19 cellular contexts compared by ENCODE assay signal in the genomic region with DNA sequence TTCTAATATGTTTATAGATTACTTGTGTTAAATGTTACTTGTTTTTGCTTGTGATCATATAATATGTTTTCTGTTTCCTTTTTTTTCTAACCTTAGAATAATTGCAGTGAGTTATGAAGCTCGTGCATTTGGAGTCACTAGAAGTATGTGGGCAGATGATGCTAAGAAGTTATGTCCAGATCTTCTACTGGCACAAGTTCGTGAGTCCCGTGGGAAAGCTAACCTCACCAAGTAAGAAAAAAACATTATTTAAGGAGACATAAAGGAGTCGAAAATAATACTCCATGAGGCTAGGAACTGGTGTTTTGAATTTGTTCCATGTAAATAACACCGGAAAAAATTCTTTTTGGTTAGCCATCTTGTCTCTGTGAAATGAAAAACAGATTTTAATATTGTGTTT. TPM values are rescaled to one million over a fixed set of nuclear protein-coding genes. Genes with fewer than 3 reads are reported as not detected.
DNase-seq lines count a peak whose midpoint lies in the region; ATAC-seq and TF ChIP-seq lines count a peak whose summit lies in the region.
"Had no signal": no experiment of that assay in that cellular context is flagged by ENCODE, and none has a peak within 500 bp of the region (broad histone marks: within the 10 kb centered on the region; RNA-seq: fewer than 3 reads in every experiment).

No MANE protein-coding gene starts in this region.

- peak overlapping the region; percentile 94 for H3K27ac Mint-ChIP-seq in activated CD4-positive, alpha-beta memory T cell treated with anti-CD3 and anti-CD28 coated beads, Interleukin-2, amount 10 ng/mL, durations not matched to agents 7 days and 5 days
- H3K27ac Mint-ChIP-seq in activated CD4-positive, alpha-beta memory T cell treated with anti-CD3 and anti-CD28 coated beads for 36 hours, result no peak overlapping the region
- H3K27ac Mint-ChIP-seq in CD4-positive, CD25-positive, alpha-beta regulatory T cell, result peak overlapping the region; percentile 34 to 92 (median 87)
- peak overlapping the region; percentile 73 to 94 for H3K27ac Mint-ChIP-seq in T-cell

- CTCF ChIA-PET in activated CD4-positive, alpha-beta memory T cell treated with anti-CD3 and anti-CD28 coated beads, Interleukin-2, amount 10 ng/mL, durations not matched to agents 7 days and 5 days (lab: Charles Lee), result interaction anchor here (0.9 to 1.4 kb wide), 3 partner anchors 11 to 46 kb away, joined by 3 to 5 read pairs (median 3); partner anchors contain the start of gene GTPBP2
- CTCF ChIA-PET in activated CD4-positive, alpha-beta memory T cell treated with anti-CD3 and anti-CD28 coated beads for 36 hours (lab: Charles Lee), result interaction anchor here (0.6 kb wide), 1 partner anchor 75 kb away, joined by 4 read pairs; no protein-coding TSS in a partner anchor
- CTCF ChIA-PET in T-cell (lab: Charles Lee), result interaction anchor here in 1 of 2 donors (0.5 kb wide), 1 partner anchor 1755 kb away, joined by 4 read pairs; no protein-coding TSS in a partner anchor

- ATAC-seq in CD4-positive, CD25-positive, alpha-beta regulatory T cell (ENCODE audit: low read depth in 2 of 2), result no peak
- ATAC-seq in T-cell (replicated peaks in 1 of 4), result no peak
- ATAC-seq: PC-3 had no signal

- intact Hi-C loops in activated CD4-positive, alpha-beta memory T cell treated with anti-CD3 and anti-CD28 coated beads for 36 hours (cut with micrococcal nuclease), result no loop called here

- DNase-seq in activated CD4-positive, alpha-beta memory T cell treated with anti-CD3 and anti-CD28 coated beads, Interleukin-2, amount 10 ng/mL, durations not matched to agents 7 days and 5 days, result no peak
- DNase-seq in activated CD4-positive, alpha-beta memory T cell treated with anti-CD3 and anti-CD28 coated beads for 36 hours, result no peak
- no peak for DNase-seq in CD4-positive, CD25-positive, alpha-beta regulatory T cell
- DNase-seq in T-cell, result no peak
- DNase-seq in fibroblast of peridontal ligament (ENCODE audit: extremely low read depth), result peak; percentile 35
- DNase-seq in GM13976 (ENCODE audit: low spot score), result no peak
- DNase-seq in stimulated activated CD4-positive, alpha-beta T cell treated with anti-CD3 and anti-CD28 coated beads, Interleukin-15, amount 100 ng/mL, for 24 hours, result no peak
- DNase-seq in iPS-NIHi7 (ENCODE audit: extremely low spot score), result no peak
- DNase-seq: AML-193, DMS79 treated with DMSO at 0.1 percent for 48 hours, GDM1, GOT3, KG1, NCI-H1092, NCI-H1694, NCI-H2107, NCI-H345, NCI-H69, PC-3 had no signal

- POLR2A ChIA-PET in activated CD4-positive, alpha-beta memory T cell treated with anti-CD3 and anti-CD28 coated beads, Interleukin-2, amount 10 ng/mL, durations not matched to agents 7 days and 5 days (lab: Charles Lee), result interaction anchor here (1.5 kb wide), 1 partner anchor 65 kb away, joined by 4 read pairs; the partner anchor contains the start of gene POLR1C
- POLR2A ChIA-PET in activated CD4-positive, alpha-beta memory T cell treated with anti-CD3 and anti-CD28 coated beads for 36 hours (lab: Charles Lee), result interaction anchor here (0.9 kb wide), 1 partner anchor 12 kb away, joined by 3 read pairs; no protein-coding TSS in a partner anchor
- POLR2A ChIA-PET in T-cell (lab: Charles Lee), result interaction anchor here in 1 of 2 donors (0.5 kb wide), 1 partner anchor 15 kb away, joined by 4 read pairs; no protein-coding TSS in a partner anchor

- peaks cover 68% of the 10 kb centered on the region for H3K4me1 Mint-ChIP-seq in activated CD4-positive, alpha-beta memory T cell treated with anti-CD3 and anti-CD28 coated beads, Interleukin-2, amount 10 ng/mL, durations not matched to agents 7 days and 5 days
- peaks cover 39% of the 10 kb centered on the region for H3K4me1 Mint-ChIP-seq in activated CD4-positive, alpha-beta memory T cell treated with anti-CD3 and anti-CD28 coated beads for 36 hours (ENCODE audit: low read depth)
- H3K4me1 Mint-ChIP-seq in CD4-positive, CD25-positive, alpha-beta regulatory T cell, result peaks cover 19 to 48% (median 37%) of the 10 kb centered on the region in 4 donors
- H3K4me1 Mint-ChIP-seq in T-cell, result peaks cover 38 to 50% (median 39%) of the 10 kb centered on the region in 3 donors

- H3K4me3 Mint-ChIP-seq in activated CD4-positive, alpha-beta memory T cell treated with anti-CD3 and anti-CD28 coated beads, Interleukin-2, amount 10 ng/mL, durations not matched to agents 7 days and 5 days, result no peak overlapping the region
- H3K4me3 Mint-ChIP-seq in activated CD4-positive, alpha-beta memory T cell treated with anti-CD3 and anti-CD28 coated beads for 36 hours, result no peak overlapping the region
- no peak overlapping the region for H3K4me3 Mint-ChIP-seq in CD4-positive, CD25-positive, alpha-beta regulatory T cell
- H3K4me3 Mint-ChIP-seq in T-cell, result no peak overlapping the region

- H3K27me3 ChIP-seq in CD4-positive, CD25-positive, alpha-beta regulatory T cell (ENCODE audit: control insufficient read depth, insufficient read depth, low read length), result no peaks in the 10 kb centered on the region

- H3K9me3 ChIP-seq in CD4-positive, CD25-positive, alpha-beta regulatory T cell (ENCODE audit: control insufficient read depth in 2 of 2, low read length in 2 of 2), result no peaks in the 10 kb centered on the region

- peaks cover 24% of the 10 kb centered on the region for H3K4me1 ChIP-seq in CD4-positive, CD25-positive, alpha-beta regulatory T cell (ENCODE audit: control insufficient read depth, insufficient read depth, low read length, poor library complexity, severe bottlenecking)

- in situ Hi-C loops in GM13976 (cut with MboI; ENCODE audit: low sequenced_read_pairs, unreplicated experiment), result no loop called here

- peaks cover 71% of the 10 kb centered on the region for H3K36me3 Mint-ChIP-seq in activated CD4-positive, alpha-beta memory T cell treated with anti-CD3 and anti-CD28 coated beads, Interleukin-2, amount 10 ng/mL, durations not matched to agents 7 days and 5 days (ENCODE audit: low read depth)
- peaks cover 45% of the 10 kb centered on the region for H3K36me3 Mint-ChIP-seq in activated CD4-positive, alpha-beta memory T cell treated with anti-CD3 and anti-CD28 coated beads for 36 hours
- H3K36me3 Mint-ChIP-seq in CD4-positive, CD25-positive, alpha-beta regulatory T cell, result peaks cover 44% of the 10 kb centered on the region
- H3K36me3 Mint-ChIP-seq in T-cell, result peaks cover 45% of the 10 kb centered on the region

- no peaks in the 10 kb centered on the region for H3K9me3 Mint-ChIP-seq in activated CD4-positive, alpha-beta memory T cell treated with anti-CD3 and anti-CD28 coated beads, Interleukin-2, amount 10 ng/mL, durations not matched to agents 7 days and 5 days
- no peaks in the 10 kb centered on the region for H3K9me3 Mint-ChIP-seq in activated CD4-positive, alpha-beta memory T cell treated with anti-CD3 and anti-CD28 coated beads for 36 hours
- no peaks in the 10 kb centered on the region for H3K9me3 Mint-ChIP-seq in CD4-positive, CD25-positive, alpha-beta regulatory T cell
- H3K9me3 Mint-ChIP-seq in T-cell, result no peaks in the 10 kb centered on the region

- H3K36me3 ChIP-seq in CD4-positive, CD25-positive, alpha-beta regulatory T cell (ENCODE audit: control insufficient read depth, insufficient read depth, low read length), result peaks cover 31% of the 10 kb centered on the region

- H3K27ac ChIP-seq in CD4-positive, CD25-positive, alpha-beta regulatory T cell (ENCODE audit: insufficient read depth, low read length, poor library complexity, severe bottlenecking), result no peak overlapping the region

- no peak for TF ChIP-seq CTCF in GM13976 (IDR thresholded peaks at IDR 0.05; ENCODE audit: borderline replicate concordance, control extremely low read depth, extremely low read depth, insufficient read depth, missing control alignments)

- no peaks in the 10 kb centered on the region for H3K27me3 Mint-ChIP-seq in activated CD4-positive, alpha-beta memory T cell treated with anti-CD3 and anti-CD28 coated beads, Interleukin-2, amount 10 ng/mL, durations not matched to agents 7 days and 5 days
- H3K27me3 Mint-ChIP-seq in activated CD4-positive, alpha-beta memory T cell treated with anti-CD3 and anti-CD28 coated beads for 36 hours, result no peaks in the 10 kb centered on the region
- H3K27me3 Mint-ChIP-seq in CD4-positive, CD25-positive, alpha-beta regulatory T cell, result no peaks in the 10 kb centered on the region
- H3K27me3 Mint-ChIP-seq in T-cell, result no peaks in the 10 kb centered on the region

- no peak overlapping the region for H3K4me3 ChIP-seq in CD4-positive, CD25-positive, alpha-beta regulatory T cell (ENCODE audit: low read depth, low read length)

RNA-seq across cellular contexts. Expression of gene POLH, which starts 6.9 kb away (rescaled TPM):
- total RNA-seq in activated CD4-positive, alpha-beta memory T cell treated with anti-CD3 and anti-CD28 coated beads, Interleukin-2, amount 10 ng/mL, durations not matched to agents 7 days and 5 days, result 10 to 100 TPM; 74.6 to 75.5 TPM
- 10 to 100 TPM; 52.1 to 52.5 TPM for total RNA-seq in activated CD4-positive, alpha-beta memory T cell treated with anti-CD3 and anti-CD28 coated beads for 36 hours
- 13.9 TPM for total RNA-seq in CD4-positive, CD25-positive, alpha-beta regulatory T cell
- 10 to 100 TPM; 10.4 to 14.7 (median 10.8) TPM for polyA plus RNA-seq in CD4-positive, CD25-positive, alpha-beta regulatory T cell
- total RNA-seq in T-cell, result 10 to 100 TPM; 14.4 to 38.5 (median 25.6) TPM

RNA-seq across cellular contexts. Expression of gene XPO5, which starts 7.1 kb away (rescaled TPM):
- total RNA-seq in activated CD4-positive, alpha-beta memory T cell treated with anti-CD3 and anti-CD28 coated beads, Interleukin-2, amount 10 ng/mL, durations not matched to agents 7 days and 5 days, result 10 to 100 TPM; 62.5 to 78.5 TPM
- 10 to 100 TPM; 83.7 to 97.9 TPM for total RNA-seq in activated CD4-positive, alpha-beta memory T cell treated with anti-CD3 and anti-CD28 coated beads for 36 hours
- total RNA-seq in CD4-positive, CD25-positive, alpha-beta regulatory T cell, result 56.8 TPM
- polyA plus RNA-seq in CD4-positive, CD25-positive, alpha-beta regulatory T cell, result 10 to 100 TPM in 1 of 4 donors, 1 to 10 TPM in 3; 5.5 to 10.9 (median 8.1) TPM
- 10 to 100 TPM; 48.2 to 51.4 (median 50.3) TPM for total RNA-seq in T-cell

RNA-seq across cellular contexts. Expression of gene GTPBP2, which starts 46.2 kb away (rescaled TPM):
- 100 to 1,000 TPM; 107 to 112 TPM for total RNA-seq in activated CD4-positive, alpha-beta memory T cell treated with anti-CD3 and anti-CD28 coated beads, Interleukin-2, amount 10 ng/mL, durations not matched to agents 7 days and 5 days
- total RNA-seq in activated CD4-positive, alpha-beta memory T cell treated with anti-CD3 and anti-CD28 coated beads for 36 hours, result 10 to 100 TPM; 72.6 to 72.8 TPM
- total RNA-seq in CD4-positive, CD25-positive, alpha-beta regulatory T cell, result 49.9 TPM
- polyA plus RNA-seq in CD4-positive, CD25-positive, alpha-beta regulatory T cell, result 1 to 10 TPM; 1.5 to 4.0 (median 2.3) TPM
- total RNA-seq in T-cell, result 10 to 100 TPM; 58.4 to 87.0 (median 75.2) TPM

RNA-seq across cellular contexts. Expression of gene MAD2L1BP, which starts 52.7 kb away (rescaled TPM):
- 10 to 100 TPM; 40.4 to 41.8 TPM for total RNA-seq in activated CD4-positive, alpha-beta memory T cell treated with anti-CD3 and anti-CD28 coated beads, Interleukin-2, amount 10 ng/mL, durations not matched to agents 7 days and 5 days
- total RNA-seq in activated CD4-positive, alpha-beta memory T cell treated with anti-CD3 and anti-CD28 coated beads for 36 hours, result 10 to 100 TPM; 29.1 to 31.6 TPM
- total RNA-seq in CD4-positive, CD25-positive, alpha-beta regulatory T cell, result 24.8 TPM
- 10 to 100 TPM; 28.9 to 38.6 (median 32.1) TPM for polyA plus RNA-seq in CD4-positive, CD25-positive, alpha-beta regulatory T cell
- total RNA-seq in T-cell, result 10 to 100 TPM; 16.6 to 32.1 (median 28.9) TPM
